In genomic region chrX:118730500-118731247, GRCh38 we compare ENCODE assay signal across 14 cellular contexts. TPM values are rescaled to one million over a fixed set of nuclear protein-coding genes. Genes with fewer than 3 reads are reported as not detected.
DNase-seq lines count a peak whose midpoint lies in the region; ATAC-seq, FAIRE-seq and TF ChIP-seq lines count a peak whose summit lies in the region.
"Had no signal": no experiment of that assay in that cellular context is flagged by ENCODE, and none has a peak within 500 bp of the region (broad histone marks: within the 10 kb centered on the region; RNA-seq: fewer than 3 reads in every experiment).

No MANE protein-coding gene starts in this region.

- no peak for TF ChIP-seq CTCF in ascending aorta (IDR thresholded peaks at IDR 0.05)
- TF ChIP-seq CTCF in stomach (IDR thresholded peaks at IDR 0.05) = no peak

- intact Hi-C loops in ascending aorta (cut with DNase I) (no loop called here), stomach (cut with DNase I; ENCODE audit: low total_unique reads) (no loop called here)

- peak; percentile 80 for FAIRE-seq in H54 (lab: Jason Lieb, UNC)

- H3K9me3 ChIP-seq in ascending aorta (no peaks in the 10 kb centered on the region), stomach (peaks cover 0 to 5% (median 3%) of the 10 kb centered on the region in 4 donors), HAP-1 (no peaks in the 10 kb centered on the region), SJCRH30 (replicated peaks) (peaks cover 4% of the 10 kb centered on the region; the same call in 1 of the 2 replicates)

- H3K4me3 ChIP-seq in ascending aorta (peak overlapping the region in 1 of 2 donors; percentile 9), stomach (peak overlapping the region in 1 of 4 donors; percentile 4), HAP-1 (no peak overlapping the region), SJCRH30 (no peak overlapping the region)
- H3K4me3 ChIP-seq: heart right ventricle had no signal

- H3K27ac ChIP-seq in ascending aorta = peak overlapping the region; percentile 91 to 92
- peak overlapping the region; percentile 3 to 99 (median 57) for H3K27ac ChIP-seq in stomach
- H3K27ac ChIP-seq in SJCRH30 = no peak overlapping the region
- H3K27ac ChIP-seq: parathyroid adenoma had no signal

- peaks cover 0 to 3% of the 10 kb centered on the region in 2 donors for H3K4me1 ChIP-seq in ascending aorta
- peaks cover 0 to 31% (median 17%) of the 10 kb centered on the region in 4 donors for H3K4me1 ChIP-seq in stomach
- H3K4me1 ChIP-seq in HAP-1 = peaks cover 10% of the 10 kb centered on the region; the same call in 1 of the 2 replicates
- peaks cover 7% of the 10 kb centered on the region; the same call in 1 of the 2 replicates for H3K4me1 ChIP-seq in SJCRH30

- TF ChIP-seq POLR2A in H54 (IDR thresholded peaks at IDR 0.05; ENCODE audit: low read depth, low read length) (no peak), stomach (IDR thresholded peaks at IDR 0.05) (no peak)

- DNase-seq in H54 (ENCODE audit: insufficient read length, low spot score) = no peak
- DNase-seq in ascending aorta (ENCODE audit: low spot score in 2 of 2) = no peak
- DNase-seq in glomerular visceral epithelial cell (ENCODE audit: extremely low spot score) = peak; percentile 8
- no peak for DNase-seq in stomach
- DNase-seq in HAP-1 (ENCODE audit: low spot score in 2 of 2) = no peak
- no peak for DNase-seq in mesenteric fat pad (ENCODE audit: low spot score)
- no peak for DNase-seq in natural killer cell treated with Interleukin-12 subunit alpha and Interleukin-12 subunit beta and Interleukin-15 and Interleukin-18, amount 100 ng/mL, for 72 hours (ENCODE audit: low spot score)
- no peak for DNase-seq in SJCRH30
- DNase-seq: activated CD4-positive, alpha-beta T cell treated with anti-CD3 and anti-CD28 coated beads for 36 hours; activated naive CD8-positive, alpha-beta T cell treated with anti-CD3 and anti-CD28 coated beads for 36 hours; heart right ventricle; NCI-H1105; RPMI8226 had no signal

- H3K36me3 ChIP-seq in ascending aorta (no peaks in the 10 kb centered on the region), stomach (no peaks in the 10 kb centered on the region), HAP-1 (replicated peaks) (no peaks in the 10 kb centered on the region), SJCRH30 (no peaks in the 10 kb centered on the region)
- H3K36me3 ChIP-seq: heart right ventricle had no signal

- no peak for TF ChIP-seq EP300 in stomach (IDR thresholded peaks at IDR 0.05)

- no peaks in the 10 kb centered on the region for H3K9me3 Mint-ChIP-seq in natural killer cell treated with Interleukin-12 subunit alpha and Interleukin-12 subunit beta and Interleukin-15 and Interleukin-18, amount 100 ng/mL, for 72 hours

- peaks cover 6% of the 10 kb centered on the region for H3K36me3 Mint-ChIP-seq in natural killer cell treated with Interleukin-12 subunit alpha and Interleukin-12 subunit beta and Interleukin-15 and Interleukin-18, amount 100 ng/mL, for 72 hours
- H3K36me3 Mint-ChIP-seq: activated naive CD8-positive, alpha-beta T cell treated with anti-CD3 and anti-CD28 coated beads for 36 hours had no signal

- no peaks in the 10 kb centered on the region for H3K27me3 ChIP-seq in ascending aorta
- no peaks in the 10 kb centered on the region for H3K27me3 ChIP-seq in stomach
- no peaks in the 10 kb centered on the region for H3K27me3 ChIP-seq in HAP-1 (ENCODE audit: low read depth)
- H3K27me3 ChIP-seq in SJCRH30 = no peaks in the 10 kb centered on the region

- no peak overlapping the region for H3K4me3 Mint-ChIP-seq in natural killer cell treated with Interleukin-12 subunit alpha and Interleukin-12 subunit beta and Interleukin-15 and Interleukin-18, amount 100 ng/mL, for 72 hours
- H3K4me3 Mint-ChIP-seq: activated CD4-positive, alpha-beta T cell treated with anti-CD3 and anti-CD28 coated beads for 36 hours; activated naive CD8-positive, alpha-beta T cell treated with anti-CD3 and anti-CD28 coated beads for 36 hours had no signal

- H3K27me3 Mint-ChIP-seq in natural killer cell treated with Interleukin-12 subunit alpha and Interleukin-12 subunit beta and Interleukin-15 and Interleukin-18, amount 100 ng/mL, for 72 hours = peaks cover 28 to 36% of the 10 kb centered on the region in 2 donors

- 55 to 66% (median 58%) methylated on average over 4 of the region's 4 CpGs for WGBS in stomach, 5 donors

- in situ Hi-C loops in HAP-1 (cut with MboI; ENCODE audit: low sequenced_read_pairs) = no loop called here

- ATAC-seq in natural killer cell treated with Interleukin-12 subunit alpha and Interleukin-12 subunit beta and Interleukin-15 and Interleukin-18, amount 100 ng/mL, for 72 hours = no peak
- ATAC-seq: activated CD4-positive, alpha-beta T cell treated with anti-CD3 and anti-CD28 coated beads for 36 hours; heart right ventricle had no signal

- no peak overlapping the region for H3K27ac Mint-ChIP-seq in natural killer cell treated with Interleukin-12 subunit alpha and Interleukin-12 subunit beta and Interleukin-15 and Interleukin-18, amount 100 ng/mL, for 72 hours
- H3K27ac Mint-ChIP-seq: activated CD4-positive, alpha-beta T cell treated with anti-CD3 and anti-CD28 coated beads for 36 hours; activated naive CD8-positive, alpha-beta T cell treated with anti-CD3 and anti-CD28 coated beads for 36 hours had no signal

- peaks cover 3 to 14% of the 10 kb centered on the region in 2 donors for H3K4me1 Mint-ChIP-seq in natural killer cell treated with Interleukin-12 subunit alpha and Interleukin-12 subunit beta and Interleukin-15 and Interleukin-18, amount 100 ng/mL, for 72 hours (ENCODE audit: low read depth in 2 of 2)

RNA-seq across cellular contexts. Expression of gene IL13RA1, which starts 3.3 kb away (rescaled TPM):
- total RNA-seq in ascending aorta (29.6 TPM), stomach (100 to 1,000 TPM in 1 of 5 donors, 10 to 100 TPM in 4; 37.7 to 110 (median 70.1) TPM), mesenteric fat pad (66.7 TPM)
- 10 to 100 TPM; 18.5 to 22.5 (median 19.1) TPM for polyA plus RNA-seq in stomach
- total RNA-seq in natural killer cell treated with Interleukin-12 subunit alpha and Interleukin-12 subunit beta and Interleukin-15 and Interleukin-18, amount 100 ng/mL, for 72 hours = under 1 TPM; 0.11 to 0.19 TPM
- total RNA-seq in SJCRH30 (2014; rRNA removed; shearing (Covaris generic)) = 38.6 and 41.6 TPM in 2 replicates

Comparison
In these comparisons a context has a peak if more than half of its experiments do, and no peak if none do; other contexts are left out.
1. RNA of gene IL13RA1, which starts 3.3 kb away (total RNA-seq): 37.7 to 110 TPM in stomach, 66.7 TPM in mesenteric fat pad (single experiment), 38.6 to 41.6 TPM in SJCRH30 and 29.6 TPM in ascending aorta (single experiment); 0.11 to 0.19 TPM in natural killer cell treated with Interleukin-12 subunit alpha and Interleukin-12 subunit beta and Interleukin-15 and Interleukin-18, amount 100 ng/mL, for 72 hours; every median in the first group is over 10 times any median in the second.